35 cellular contexts compared by ENCODE assay signal in the genomic region with DNA sequence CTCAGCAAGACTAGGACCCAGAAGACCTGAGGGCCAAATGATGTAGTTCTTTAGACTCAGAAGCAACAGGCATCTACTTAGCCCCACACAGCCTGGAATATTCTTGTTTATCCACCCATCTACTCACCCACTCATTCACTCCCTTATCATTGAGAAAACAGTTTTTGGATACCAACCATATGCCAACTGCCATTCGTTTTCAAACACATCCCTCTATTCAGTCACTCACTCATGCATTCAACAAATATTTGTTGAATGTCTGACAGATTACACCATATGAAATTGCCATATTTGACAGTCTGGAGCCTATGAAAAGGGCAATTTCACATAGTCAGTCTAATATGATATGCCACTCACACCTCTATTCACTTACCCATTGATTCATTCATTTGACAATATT.
"Had no signal": no experiment of that assay in that cellular context is flagged by ENCODE, and none has a peak within 500 bp of the region (broad histone marks: within the 10 kb centered on the region; RNA-seq: fewer than 3 reads in every experiment).

No MANE protein-coding gene starts in this region.

- FAIRE-seq: bronchial epithelial cell had no signal

- H3K36me3 ChIP-seq: Peyer's patch, SJSA1 had no signal

- ATAC-seq: activated CD8-positive, alpha-beta memory T cell treated with anti-CD3 and anti-CD28 coated beads, Interleukin-2, amount 10 ng/mL, durations not matched to agents 7 days and 5 days; activated naive CD8-positive, alpha-beta T cell treated with anti-CD3 and anti-CD28 coated beads, Interleukin-2, amount 50 U/mL, for 24 hours; T-cell; T-helper 17 cell had no signal

- H3K27me3 ChIP-seq: Peyer's patch, SJSA1 had no signal

- H3K27ac ChIP-seq: Peyer's patch, SJSA1, VCaP had no signal

- H3K4me3 ChIP-seq: Peyer's patch, SJSA1 had no signal

- DNase-seq: activated B cell treated with CpG ODN at 0.5 μM for 24 hours; activated CD4-positive, alpha-beta memory T cell treated with anti-CD3 and anti-CD28 coated beads for 36 hours; activated CD4-positive, alpha-beta T cell treated with anti-CD3 and anti-CD28 coated beads for 4 hours; activated CD4-positive, alpha-beta T cell treated with anti-CD3 and anti-CD28 coated beads, Interleukin-2, amount 50 U/mL, for 1 hour; activated CD4-positive, CD25-positive, alpha-beta regulatory T cell treated with anti-CD3 and anti-CD28 coated beads, Interleukin-2, amount 50 U/mL, for 72 hours; activated CD8-positive, alpha-beta memory T cell treated with anti-CD3 and anti-CD28 coated beads for 24 hours; activated CD8-positive, alpha-beta memory T cell treated with anti-CD3 and anti-CD28 coated beads, Interleukin-2, amount 10 ng/mL, durations not matched to agents 7 days and 5 days; activated CD8-positive, alpha-beta memory T cell treated with anti-CD3 and anti-CD28 coated beads, Interleukin-2, amount 50 U/mL, for 48 hours; activated effector memory CD4-positive, alpha-beta T cell treated with Interleukin-2 at 50 U/mL for 16 hours; activated naive CD4-positive, alpha-beta T cell treated with anti-CD3 and anti-CD28 coated beads, Interleukin-2, amount 10 ng/mL, durations not matched to agents 7 days and 5 days; activated naive CD8-positive, alpha-beta T cell treated with anti-CD3 and anti-CD28 coated beads, Interleukin-2, amount 50 U/mL, for 24 hours; activated T-cell treated with anti-CD3 and anti-CD28 coated beads, Interleukin-2, amount 50 U/mL, for 48 hours; anterior cingulate cortex; caudate nucleus; cerebellar nuclear complex; Karpas-422; KBM-7; NCI-H1105; NCI-H1417 treated with DMSO at 0.1 percent for 48 hours; NCI-H1694 treated with DMSO at 0.1 percent for 48 hours; NCI-H2081; NCI-H2171 treated with DMSO at 0.1 percent for 48 hours; NCI-H2227 treated with DMSO at 0.1 percent for 48 hours; NCI-H446; NCI-H510A treated with DMSO at 0.1 percent for 48 hours; Peyer's patch; RPMI8226; SHP77 treated with DMSO at 0.1 percent for 48 hours; SK-N-SH; T-cell; T-helper 17 cell; T-helper 9 cell had no signal

- H3K9me3 ChIP-seq: Peyer's patch, SJSA1, SK-N-SH had no signal
